ENCODE assay signal across 10 cellular contexts in genomic region chr11:58963551-58964075, GRCh38. TPM values are rescaled to one million over a fixed set of nuclear protein-coding genes. Genes with fewer than 3 reads are reported as not detected.
DNase-seq lines count a peak whose midpoint lies in the region; ATAC-seq, FAIRE-seq and TF ChIP-seq lines count a peak whose summit lies in the region.
"Had no signal": no experiment of that assay in that cellular context is flagged by ENCODE, and none has a peak within 500 bp of the region (broad histone marks: within the 10 kb centered on the region; RNA-seq: fewer than 3 reads in every experiment).

No MANE protein-coding gene starts in this region.

- H2AK9ac ChIP-seq in IMR-90 (replicated peaks; ENCODE audit: low read depth, low read length, poor library complexity), result no peak overlapping the region

- ATAC-seq in IMR-90 (ENCODE audit: low read depth), result peak; percentile 63
- ATAC-seq in HG03521 (IDR thresholded peaks at IDR 0.05; ENCODE audit: unreplicated experiment), result no peak

- in situ Hi-C loops in IMR-90 (cut with MboI; ENCODE audit: low sequenced_read_pairs), result loop anchor here (25.0 kb wide), 1 partner anchor 101 kb away; no protein-coding TSS in a partner anchor

- no peak overlapping the region for H4K91ac ChIP-seq in IMR-90 (ENCODE audit: insufficient read depth, low read depth, low read length)

- H2BK120ac ChIP-seq in IMR-90 (ENCODE audit: low read depth, low read length), result no peak overlapping the region

- H3K4me3 ChIP-seq in IMR-90 (ENCODE audit: insufficient read depth, low read depth, low read length) (0 out of 2 replicates have a peak overlapping the region, but pooled peaks have one; percentile 15), kidney epithelial cell (ENCODE audit: low read depth, low read length) (peak overlapping the region; percentile 15), SJCRH30 (no peak overlapping the region)
- H3K4me3 ChIP-seq: esophagus muscularis mucosa had no signal

- peak overlapping the region; percentile 12; the same call in 1 of the 2 replicates for H3K4me2 ChIP-seq in IMR-90 (ENCODE audit: low read depth, low read length)

- no peak for FAIRE-seq in HTR-8/SVneo (lab: Jason Lieb, UNC)

- no peak for TF ChIP-seq POLR2A in IMR-90 (IDR thresholded peaks at IDR 0.05; ENCODE audit: low read depth, low read length)

- no peak overlapping the region for H3K56ac ChIP-seq in IMR-90 (ENCODE audit: extremely low read depth, insufficient read depth, low read length)

- H2AK5ac ChIP-seq in IMR-90 (ENCODE audit: low read depth, low read length), result no peak overlapping the region

- intact Hi-C loops in IMR-90 (cut with micrococcal nuclease), result no loop called here

- no peak overlapping the region for H3K23ac ChIP-seq in IMR-90 (ENCODE audit: low read depth, low read length)

- H3K4ac ChIP-seq in IMR-90 (ENCODE audit: low read depth, low read length), result no peak overlapping the region

- H3K9me3 ChIP-seq in IMR-90 (ENCODE audit: control insufficient read depth, insufficient read depth, low read length), result no peaks in the 10 kb centered on the region
- no peaks in the 10 kb centered on the region for H3K9me3 ChIP-seq in SJCRH30 (replicated peaks)
- H3K9me3 ChIP-seq: esophagus muscularis mucosa had no signal

- POLR2A ChIA-PET in IMR-90 (lab: Charles Lee; ENCODE audit: unreplicated experiment), result no interaction called here

- no peaks in the 10 kb centered on the region for H3K79me1 ChIP-seq in IMR-90 (ENCODE audit: low read depth in 1 of 2, low read length in 2 of 2)

- H3K18ac ChIP-seq in IMR-90 (ENCODE audit: low read depth, low read length), result no peak overlapping the region

- no TSS peak for BruUV-seq in IMR-90 (replicated peaks; lab: Mats Ljungman, UMichigan)

- H3K4me1 ChIP-seq in IMR-90 (ENCODE audit: control insufficient read depth, insufficient read depth, low read length), result no peaks in the 10 kb centered on the region
- H3K4me1 ChIP-seq in SJCRH30, result no peaks in the 10 kb centered on the region
- H3K4me1 ChIP-seq: esophagus muscularis mucosa had no signal

- H3K9me1 ChIP-seq in IMR-90 (ENCODE audit: insufficient read depth, low read length), result no peaks in the 10 kb centered on the region

- CTCF ChIA-PET in IMR-90 (lab: Yijun Ruan, JAX), result interaction anchor here (0.8 to 1.5 kb wide), 2 partner anchors 23 to 95 kb away, joined by 3 read pairs; no protein-coding TSS in a partner anchor

- H2BK20ac ChIP-seq in IMR-90 (ENCODE audit: low read depth, low read length), result no peak overlapping the region

- H3K27me3 ChIP-seq in IMR-90 (ENCODE audit: control insufficient read depth, insufficient read depth, low read length) (peaks cover 13% of the 10 kb centered on the region), kidney epithelial cell (ENCODE audit: control insufficient read depth, insufficient read depth, low read length) (peaks cover 3% of the 10 kb centered on the region), SJCRH30 (no peaks in the 10 kb centered on the region)

- peak; percentile 59 for DNase-seq in IMR-90
- peak; percentile 11 for DNase-seq in cerebellum (ENCODE audit: low spot score)
- DNase-seq in kidney epithelial cell (ENCODE audit: low read depth), result peak; percentile 34
- DNase-seq in stromal cell of bone marrow (ENCODE audit: low read depth), result peak; percentile 45
- no peak for DNase-seq in SJCRH30
- no peak for DNase-seq in HTR-8/SVneo (ENCODE audit: insufficient read length, low spot score)
- DNase-seq: activated T-cell treated with anti-CD3 and anti-CD28 coated beads, Interleukin-2, amount 50 U/mL, for 24 hours; NCI-H1694 had no signal

- H4K8ac ChIP-seq in IMR-90 (ENCODE audit: low read depth in 2 of 2, low read length in 2 of 2), result no peak overlapping the region

- H3K9ac ChIP-seq in IMR-90 (ENCODE audit: low read depth, low read length), result no peak overlapping the region

- H2BK5ac ChIP-seq in IMR-90 (ENCODE audit: low read depth, low read length, poor library complexity, severe bottlenecking), result no peak overlapping the region

- dilution Hi-C loops in IMR-90 (cut with HindIII; ENCODE audit: low sequenced_read_pairs, unreplicated experiment), result no loop called here

- H3K27ac ChIP-seq in IMR-90 (ENCODE audit: insufficient read depth, low read length) (no peak overlapping the region), SJCRH30 (no peak overlapping the region)
- H3K27ac ChIP-seq: esophagus muscularis mucosa had no signal

- H2AFZ ChIP-seq in IMR-90 (replicated peaks; ENCODE audit: low read length, poor library complexity), result peak overlapping the region; percentile 86

- H4K20me1 ChIP-seq in IMR-90 (ENCODE audit: insufficient read depth, low read length), result no peaks in the 10 kb centered on the region

- TF ChIP-seq RAD21 in IMR-90 (IDR thresholded peaks at IDR 0.05; ENCODE audit: low read length), result peak; percentile 27; the same call in 1 of the 2 replicates

- TF ChIP-seq CTCF in IMR-90 (conservative IDR thresholded peaks at IDR 0.05; ENCODE audit: low read depth, low read length) (0 out of 2 replicates have a peak, but pooled peaks have one; percentile 19), kidney epithelial cell (IDR thresholded peaks at IDR 0.05; ENCODE audit: insufficient read depth, low read length, poor library complexity, severe bottlenecking) (peak; percentile 63)

- H4K5ac ChIP-seq in IMR-90 (ENCODE audit: low read depth, low read length), result no peak overlapping the region

- H3K36me3 ChIP-seq in IMR-90 (ENCODE audit: control insufficient read depth, insufficient read depth, low read length), result no peaks in the 10 kb centered on the region
- no peaks in the 10 kb centered on the region for H3K36me3 ChIP-seq in kidney epithelial cell (ENCODE audit: control insufficient read depth, insufficient read depth, low read length)
- H3K36me3 ChIP-seq in SJCRH30, result no peaks in the 10 kb centered on the region
- H3K36me3 ChIP-seq: esophagus muscularis mucosa had no signal

- 19% methylated on average over 13 of the region's 27 CpGs; no CpG with 5 or more reads in 1 of the 2 experiments for whole genome bisulfite sequencing in IMR-90 (ENCODE audit: extremely low coverage in 2 of 2, insufficient read length in 1 of 2), 2 experiments

- H3K14ac ChIP-seq in IMR-90 (replicated peaks; ENCODE audit: low read depth, low read length), result no peak overlapping the region

- no peak overlapping the region for H2BK15ac ChIP-seq in IMR-90 (ENCODE audit: low read depth, low read length)

TF ChIP-seq in IMR-90, 13 proteins besides CTCF, POLR2A, EP300 and RAD21:
- no peak for TF ChIP-seq RCOR1 (IDR thresholded peaks at IDR 0.05; ENCODE audit: insufficient replicate concordance, low read length)
- no peak for TF ChIP-seq ELK1 (IDR thresholded peaks at IDR 0.05; ENCODE audit: borderline replicate concordance, low read depth, low read length)
- TF ChIP-seq FOS (IDR thresholded peaks at IDR 0.05; ENCODE audit: low read depth, low read length), result no peak
- TF ChIP-seq RFX5 (IDR thresholded peaks at IDR 0.05; ENCODE audit: low read depth, low read length), result no peak

RNA-seq across cellular contexts. Expression of gene GLYATL1, which starts 24.3 kb away (rescaled TPM):
- 0.54 and 0.56 TPM in 2 replicates for total RNA-seq in IMR-90 (2012; rRNA removed)
- polyA plus RNA-seq in IMR-90 (2012; rRNA removed), result 0.40 and 0.58 TPM in 2 replicates
- 0.02 and 0.14 TPM in 2 replicates for polyA plus RNA-seq in IMR-90 (2012; cell fraction: cytosol; rRNA removed)
- 0.23 and 0.85 TPM in 2 replicates for polyA plus RNA-seq in IMR-90 (2012; cell fraction: nucleus; rRNA removed; ENCODE audit: low replicate concordance)
- total RNA-seq in cerebellum, result 1.8 TPM
- 0.84 and 2.1 TPM in 2 replicates for total RNA-seq in kidney epithelial cell
- not detected in 2 replicates for total RNA-seq in SJCRH30 (2014; rRNA removed; shearing (Covaris generic))
- total RNA-seq: esophagus muscularis mucosa had no signal

Comparison
In these comparisons a context has a peak if more than half of its experiments do, and no peak if none do; other contexts are left out.
1. DNase-seq: peak in IMR-90 (single experiment), cerebellum (single experiment), kidney epithelial cell (single experiment) and stromal cell of bone marrow (single experiment); none in SJCRH30 (0 of 2) and HTR-8/SVneo (single experiment).